Comparison of ENCODE assay signal across 17 cellular contexts in genomic region chr17:32235588-32235987, GRCh38. TPM values are rescaled to one million over a fixed set of nuclear protein-coding genes. Genes with fewer than 3 reads are reported as not detected.
DNase-seq lines count a peak whose midpoint lies in the region; ATAC-seq and TF ChIP-seq lines count a peak whose summit lies in the region.
"Had no signal": no experiment of that assay in that cellular context is flagged by ENCODE, and none has a peak within 500 bp of the region (broad histone marks: within the 10 kb centered on the region; RNA-seq: fewer than 3 reads in every experiment).

No MANE protein-coding gene starts in this region.

- no peak for DNase-seq in SK-N-SH
- no peak for DNase-seq in foreskin fibroblast
- DNase-seq: ACHN; BE2C; C1 segment of cervical spinal cord; CD4-positive, alpha-beta memory T cell; CD4-positive, CD25-positive, alpha-beta regulatory T cell; CD8-positive, alpha-beta memory T cell; COR-L47; DMS79 treated with DMSO at 0.1 percent for 48 hours; GF-D8 had no signal

- POLR2A ChIA-PET in SK-N-SH (lab: Yijun Ruan, JAX): no interaction called here
- POLR2A ChIA-PET in HEK293 (lab: Yijun Ruan, JAX): no interaction called here

- no peak overlapping the region for H3K9ac ChIP-seq in SK-N-SH
- H3K9ac ChIP-seq: BLaER1 had no signal

- no peak for TF ChIP-seq RAD21 in SK-N-SH (IDR thresholded peaks at IDR 0.05; ENCODE audit: low read length)

- no peak overlapping the region for H2AFZ ChIP-seq in SK-N-SH (ENCODE audit: low read depth)

- no peak overlapping the region for H3K4me2 ChIP-seq in SK-N-SH
- H3K4me2 ChIP-seq: BLaER1 had no signal

- CTCF ChIA-PET in SK-N-SH (lab: Yijun Ruan, JAX): no interaction called here
- CTCF ChIA-PET in HEK293 (lab: Yijun Ruan, JAX): no interaction called here

- ATAC-seq in SK-N-SH treated with all-trans-retinoic acid at 6 μM for 48 hours (no peak), HG02678 (IDR thresholded peaks at IDR 0.05; ENCODE audit: unreplicated experiment) (no peak)

- TF ChIP-seq CTCF in SK-N-SH (IDR thresholded peaks at IDR 0.05) (no peak), HEK293 (tag by site-specific recombination; IDR thresholded peaks at IDR 0.05) (no peak), foreskin fibroblast (IDR thresholded peaks at IDR 0.05; ENCODE audit: low read depth, low read length) (no peak)

- H3F3A ChIP-seq in SK-N-SH (replicated peaks; ENCODE audit: insufficient read depth): peaks cover 2% of the 10 kb centered on the region

- no peaks in the 10 kb centered on the region for H3K27me3 ChIP-seq in SK-N-SH (ENCODE audit: insufficient read depth)
- H3K27me3 ChIP-seq: BE2C, BLaER1 had no signal

- TF ChIP-seq EP300 in SK-N-SH (IDR thresholded peaks at IDR 0.05; ENCODE audit: borderline replicate concordance in 1 of 2, low read depth in 1 of 2, low read length in 1 of 2): no peak

- H3K4me3 ChIP-seq in SK-N-SH (ENCODE audit: low read depth in 2 of 2, low read length in 1 of 2) (no peak overlapping the region), HEK293 (ENCODE audit: low read depth, low read length) (no peak overlapping the region), foreskin fibroblast (ENCODE audit: low read depth in 1 of 2, low read length in 2 of 2) (no peak overlapping the region)
- H3K4me3 ChIP-seq: BLaER1 had no signal

- 59% methylated on average over 2 of the region's 2 CpGs for WGBS in SK-N-SH (ENCODE audit: low lambda C conversion rate)

- no peaks in the 10 kb centered on the region for H3K9me2 ChIP-seq in SK-N-SH

- no peak overlapping the region for H3K27ac ChIP-seq in SK-N-SH (ENCODE audit: low read depth in 2 of 2, low read length in 1 of 2)
- no peak overlapping the region for H3K27ac ChIP-seq in HEK293 (ENCODE audit: extremely low read depth, low read depth, low read length)
- H3K27ac ChIP-seq: 22Rv1, BLaER1 had no signal

- no peaks in the 10 kb centered on the region for H3K79me2 ChIP-seq in SK-N-SH (ENCODE audit: insufficient read depth)

- H3K9me3 ChIP-seq in SK-N-SH: no peaks in the 10 kb centered on the region
- no peaks in the 10 kb centered on the region for H3K9me3 ChIP-seq in HEK293 (ENCODE audit: control insufficient read depth, insufficient read depth, low read depth, low read length)
- H3K9me3 ChIP-seq: BE2C, BLaER1 had no signal

- H3K4me1 ChIP-seq in SK-N-SH (ENCODE audit: control insufficient read depth in 1 of 2, insufficient read depth in 2 of 2, low read depth in 1 of 2, low read length in 1 of 2): no peaks in the 10 kb centered on the region
- no peaks in the 10 kb centered on the region for H3K4me1 ChIP-seq in HEK293 (ENCODE audit: control insufficient read depth, insufficient read depth, low read length)
- H3K4me1 ChIP-seq: BE2C, BLaER1 had no signal

- H4K20me1 ChIP-seq in SK-N-SH (ENCODE audit: insufficient read depth): no peaks in the 10 kb centered on the region
- H4K20me1 ChIP-seq: BLaER1 had no signal

- H3K36me3 ChIP-seq in SK-N-SH (replicated peaks in 1 of 2; ENCODE audit: control insufficient read depth in 1 of 2, insufficient read depth in 2 of 2, low read length in 1 of 2) (no peaks in the 10 kb centered on the region), HEK293 (ENCODE audit: control insufficient read depth in 2 of 2, insufficient read depth in 1 of 2, low read length in 2 of 2) (no peaks in the 10 kb centered on the region)
- H3K36me3 ChIP-seq: BE2C, BLaER1 had no signal

TF ChIP-seq in SK-N-SH treated with all-trans-retinoic acid at 6 μM for 48 hours, 23 proteins besides CTCF, POLR2A, EP300 and RAD21 (continues in another document):
- TF ChIP-seq ISL1 (CRISPR knock-in tag; IDR thresholded peaks at IDR 0.05) (no peak), CSDC2 (CRISPR knock-in tag; IDR thresholded peaks at IDR 0.05) (no peak), ZNF8 (CRISPR knock-in tag; IDR thresholded peaks at IDR 0.05) (peak; percentile 78), CREB5 (CRISPR knock-in tag; IDR thresholded peaks at IDR 0.05; ENCODE audit: low read depth) (no peak), ZC3H10 (CRISPR knock-in tag; IDR thresholded peaks at IDR 0.05) (no peak)

TF ChIP-seq in SK-N-SH, 30 proteins besides CTCF, POLR2A, EP300 and RAD21:
- no peak for TF ChIP-seq FOSL2 (IDR thresholded peaks at IDR 0.05; ENCODE audit: borderline replicate concordance, low read depth)
- TF ChIP-seq SMC3 (IDR thresholded peaks at IDR 0.05; ENCODE audit: low read depth, low read length): no peak
- no peak for TF ChIP-seq GATA2 (CRISPR knock-in tag; IDR thresholded peaks at IDR 0.05)
- TF ChIP-seq RCOR1 (IDR thresholded peaks at IDR 0.05; ENCODE audit: low read length): no peak
- TF ChIP-seq FOXM1 (IDR thresholded peaks at IDR 0.05; ENCODE audit: low read depth): no peak
- no peak for TF ChIP-seq FOXJ3 (CRISPR knock-in tag; IDR thresholded peaks at IDR 0.05)

TF ChIP-seq in HEK293, 187 proteins besides CTCF, POLR2A, EP300 and RAD21:
- TF ChIP-seq ZNF146 (tag by site-specific recombination; IDR thresholded peaks at IDR 0.05) (peak; percentile 73), BCL11B (tag by site-specific recombination; IDR thresholded peaks at IDR 0.05; ENCODE audit: low read depth) (no peak)

RNA-seq across cellular contexts. Expression of gene RHBDL3, which starts 30.0 kb away (rescaled TPM):
- 0.39 and 0.72 TPM in 2 replicates for polyA plus RNA-seq in SK-N-SH (2012; rRNA removed)
- polyA plus RNA-seq in SK-N-SH (2012; cell fraction: cytosol; rRNA removed): 0.31 and 0.63 TPM in 2 replicates
- polyA plus RNA-seq in SK-N-SH (2012; cell fraction: nucleus; rRNA removed): 0.66 and 0.99 TPM in 2 replicates
- polyA plus RNA-seq: CD14-positive monocyte; CD4-positive, alpha-beta memory T cell; CD4-positive, CD25-positive, alpha-beta regulatory T cell; CD8-positive, alpha-beta memory T cell had no signal
